In the genomic region with DNA sequence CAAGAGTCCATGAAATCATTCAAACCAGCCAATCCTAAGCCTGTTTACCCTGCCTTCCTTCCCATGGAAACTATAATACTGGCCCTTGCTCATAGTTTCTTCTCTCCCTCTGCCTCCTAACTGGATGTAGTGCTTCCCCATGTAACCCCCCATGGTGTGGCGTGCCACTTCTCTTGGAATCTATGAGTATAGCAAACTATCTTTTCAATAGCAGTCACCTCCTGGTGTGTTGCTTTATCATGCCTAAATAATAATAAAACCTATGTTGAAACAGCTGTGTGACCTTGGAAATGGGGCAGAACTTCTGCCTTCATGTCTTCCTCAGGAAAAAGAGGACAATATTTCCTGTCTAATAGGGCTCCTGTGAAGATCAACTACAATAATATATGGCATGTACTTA, we compare ENCODE assay signal across 23 cellular contexts.
"Had no signal": no experiment of that assay in that cellular context is flagged by ENCODE, and none has a peak within 500 bp of the region (broad histone marks: within the 10 kb centered on the region; RNA-seq: fewer than 3 reads in every experiment).

No MANE protein-coding gene starts in this region.

- H3K27me3 ChIP-seq: dorsolateral prefrontal cortex, esophagus squamous epithelium, gastrocnemius medialis, heart right ventricle, left lung had no signal

- H3K36me3 ChIP-seq: esophagus squamous epithelium, gastrocnemius medialis, heart right ventricle, left lung, lower lobe of right lung had no signal

- DNase-seq: dermis blood vessel endothelial cell; dorsolateral prefrontal cortex; effector CD4-positive, alpha-beta T cell; effector memory CD8-positive, alpha-beta T cell; endodermal cell; erythroblast; esophagus squamous epithelium; foreskin fibroblast; foreskin melanocyte; gastrocnemius medialis; glutamatergic neuron; head of caudate nucleus; heart right ventricle; hippocampal formation; left cardiac atrium; left lung; left ventricle myocardium superior; lower lobe of right lung; mesendoderm; midbrain; naive thymus-derived CD4-positive, alpha-beta T cell had no signal

- H3K4me1 ChIP-seq: esophagus squamous epithelium, gastrocnemius medialis, heart right ventricle, left lung, lower lobe of right lung had no signal

- H3K27ac ChIP-seq: coronary artery, dorsolateral prefrontal cortex, epithelial cell of prostate, esophagus squamous epithelium, gastrocnemius medialis, heart right ventricle, left lung, lower lobe of right lung had no signal

- H3K4me3 ChIP-seq: coronary artery, dorsolateral prefrontal cortex, esophagus squamous epithelium, gastrocnemius medialis, heart right ventricle, left lung, lower lobe of right lung had no signal

- H3K9me3 ChIP-seq: esophagus squamous epithelium, gastrocnemius medialis, left lung, lower lobe of right lung had no signal
